ENCODE assay signal across 19 cellular contexts in the genomic region with DNA sequence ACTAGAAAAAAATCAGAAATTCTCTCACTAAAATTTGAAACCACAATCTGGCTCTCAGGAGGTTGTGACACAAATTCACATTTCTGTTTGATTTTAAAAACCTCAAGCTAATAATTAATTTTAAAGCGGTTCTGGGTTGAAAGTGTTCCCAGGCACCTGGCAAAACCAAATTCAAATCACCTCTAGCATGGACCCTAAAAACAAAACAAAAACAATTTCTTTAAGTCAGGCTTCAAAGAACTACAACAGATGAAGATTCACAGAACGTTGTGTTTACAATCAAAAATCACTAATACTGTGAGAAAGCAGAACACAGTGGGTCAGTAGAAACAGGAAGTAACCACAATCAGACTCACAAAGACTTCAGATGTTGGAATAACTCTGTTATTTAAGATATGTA. TPM values are rescaled to one million over a fixed set of nuclear protein-coding genes. Genes with fewer than 3 reads are reported as not detected.
DNase-seq lines count a peak whose midpoint lies in the region; ATAC-seq and TF ChIP-seq lines count a peak whose summit lies in the region.
"Had no signal": no experiment of that assay in that cellular context is flagged by ENCODE, and none has a peak within 500 bp of the region (broad histone marks: within the 10 kb centered on the region; RNA-seq: fewer than 3 reads in every experiment).

No MANE protein-coding gene starts in this region.

- ATAC-seq in GM18520 (IDR thresholded peaks at IDR 0.05; ENCODE audit: unreplicated experiment) (peak; percentile 51), GM19467 (IDR thresholded peaks at IDR 0.05; ENCODE audit: unreplicated experiment) (peak; percentile 66), HG02943 (IDR thresholded peaks at IDR 0.05; ENCODE audit: low read depth, unreplicated experiment) (peak; percentile 59), GM19455 (IDR thresholded peaks at IDR 0.05; ENCODE audit: unreplicated experiment) (no peak), GM19035 (IDR thresholded peaks at IDR 0.05; ENCODE audit: unreplicated experiment) (no peak)
- ATAC-seq: activated CD4-positive, alpha-beta T cell treated with anti-CD3 and anti-CD28 coated beads for 36 hours; gastroesophageal sphincter had no signal

- H3K36me3 ChIP-seq in OCI-LY3 (replicated peaks; ENCODE audit: low read depth, low read length) (no peaks in the 10 kb centered on the region), PC-9 (ENCODE audit: low read depth) (no peaks in the 10 kb centered on the region)
- H3K36me3 ChIP-seq: gastroesophageal sphincter, thoracic aorta had no signal

- H2AFZ ChIP-seq in OCI-LY3 (ENCODE audit: low read depth, low read length), result no peak overlapping the region
- no peak overlapping the region for H2AFZ ChIP-seq in PC-9

- H3K4me3 ChIP-seq in OCI-LY3 (ENCODE audit: low read length) (no peak overlapping the region), PC-9 (no peak overlapping the region)
- H3K4me3 ChIP-seq: gastroesophageal sphincter, lung, thoracic aorta had no signal

- H3K27me3 ChIP-seq in OCI-LY3 (ENCODE audit: low read depth, low read length) (no peaks in the 10 kb centered on the region; the same call in 1 of the 2 replicates), PC-9 (ENCODE audit: insufficient read depth, low read depth) (no peaks in the 10 kb centered on the region)

- POLR2A ChIA-PET in PC-9 (lab: Charles Lee; ENCODE audit: unreplicated experiment), result no interaction called here

- H3K79me2 ChIP-seq in OCI-LY3 (ENCODE audit: low read length) (no peaks in the 10 kb centered on the region), PC-9 (ENCODE audit: low read depth) (no peaks in the 10 kb centered on the region)

- intact Hi-C loops in PC-9 (cut with micrococcal nuclease; ENCODE audit: unreplicated experiment), result no loop called here

- no peaks in the 10 kb centered on the region for H3K9me2 ChIP-seq in PC-9 (ENCODE audit: insufficient read depth)

- H3K9ac ChIP-seq in OCI-LY3 (ENCODE audit: low read length), result no peak overlapping the region

- H4K20me1 ChIP-seq in OCI-LY3 (ENCODE audit: insufficient read depth, low read length), result no peaks in the 10 kb centered on the region
- H4K20me1 ChIP-seq in PC-9 (ENCODE audit: insufficient read depth), result no peaks in the 10 kb centered on the region

- BruUV-seq in PC-9 (replicated peaks; lab: Mats Ljungman, UMichigan), result no TSS peak

- H3K4me1 ChIP-seq in OCI-LY3 (ENCODE audit: low read length), result peaks cover 12% of the 10 kb centered on the region
- no peaks in the 10 kb centered on the region for H3K4me1 ChIP-seq in PC-9 (replicated peaks; ENCODE audit: insufficient read depth)
- H3K4me1 ChIP-seq: gastroesophageal sphincter had no signal

- H3K9me3 ChIP-seq in OCI-LY3 (ENCODE audit: insufficient read depth, low read length), result no peaks in the 10 kb centered on the region
- H3K9me3 ChIP-seq in PC-9 (ENCODE audit: insufficient read depth, low read depth), result no peaks in the 10 kb centered on the region
- H3K9me3 ChIP-seq: gastroesophageal sphincter, thoracic aorta had no signal

- TF ChIP-seq CTCF in OCI-LY3 (IDR thresholded peaks at IDR 0.05; ENCODE audit: low read depth, low read length) (no peak), PC-9 (conservative IDR thresholded peaks at IDR 0.05) (no peak)

- DNase-seq in DMS79 treated with DMSO at 0.1 percent for 48 hours (lab: John Stamatoyannopoulos, UW) (no peak), PC-9 (no peak)
- DNase-seq: activated CD4-positive, alpha-beta T cell treated with anti-CD3 and anti-CD28 coated beads for 36 hours; activated naive CD4-positive, alpha-beta T cell treated with anti-CD3 and anti-CD28 coated beads, Interleukin-2, amount 10 ng/mL, durations not matched to agents 7 days and 5 days; cortex of kidney; H9; NCI-H1694 treated with DMSO at 0.1 percent for 48 hours; NCI-H446 treated with DMSO at 0.1 percent for 48 hours; SIG-M5 had no signal

- H3K27ac ChIP-seq in OCI-LY3 (ENCODE audit: low read length) (no peak overlapping the region), PC-9 (no peak overlapping the region)
- H3K27ac ChIP-seq: gastroesophageal sphincter, thoracic aorta had no signal

- H3K4me2 ChIP-seq in OCI-LY3 (ENCODE audit: low read length) (peak overlapping the region; percentile 45), PC-9 (no peak overlapping the region)

- CTCF ChIA-PET in PC-9 (lab: Charles Lee), result no interaction called here

- H3F3A ChIP-seq in PC-9 (ENCODE audit: insufficient read depth, low read depth), result no peaks in the 10 kb centered on the region

RNA-seq across cellular contexts. Expression of a gene that starts 7.2 kb away (rescaled TPM):
- total RNA-seq in PC-9 (2021), result 0.08 and 0.48 TPM in 2 replicates
- total RNA-seq: activated CD4-positive, alpha-beta T cell treated with anti-CD3 and anti-CD28 coated beads for 36 hours; T-helper 2 cell treated with Interferon-gamma antibody and Interleukin-4, amounts not matched to agents 100 ng/mL and 5 ng/mL, for 36 hours had no signal

Comparison
In these comparisons a context has a peak if more than half of its experiments do, and no peak if none do; other contexts are left out.
1. ATAC-seq: peak in GM18520 (single experiment), GM19467 (single experiment) and HG02943 (single experiment); none in GM19455 (single experiment) and GM19035 (single experiment).